ENCODE assay signal across 8 cellular contexts in genomic region chr13:24512208-24513068, GRCh38. TPM values are rescaled to one million over a fixed set of nuclear protein-coding genes. Genes with fewer than 3 reads are reported as not detected.
A peak's percentile ranks its signal among the peaks of the same experiment; 100 is the strongest.
DNase-seq lines count a peak whose midpoint lies in the region; ATAC-seq and TF ChIP-seq lines count a peak whose summit lies in the region.

PARP4 (minus strand) TSS chr13:24512778; CDS start chr13:24503776, 9,002 bp downstream.

- POLR2A ChIA-PET in OCI-LY7 (lab: Charles Lee) = interaction anchor here (1.3 to 1.5 kb wide), 2 partner anchors 8 to 12 kb away, joined by 4 read pairs; no protein-coding TSS in a partner anchor

- H3K4me3 ChIP-seq in OCI-LY7 (ENCODE audit: low read depth, low read length, poor library complexity, severe bottlenecking) (peak within 1 kb of the TSS; percentile 86), epithelial cell of esophagus (ENCODE audit: low read length) (peak within 1 kb of the TSS; percentile 78), mucosa of descending colon (peak within 1 kb of the TSS; percentile 54)

- H3K27ac ChIP-seq in OCI-LY7 (ENCODE audit: low read depth, low read length, poor library complexity, severe bottlenecking) = peak within 1 kb of the TSS; percentile 60

- intact Hi-C loops in OCI-LY7 (cut with micrococcal nuclease; ENCODE audit: unreplicated experiment) = loop anchor here (5.0 kb wide), 3 partner anchors 55 to 410 kb away; a partner anchor contains a TSS
- intact Hi-C loops in mucosa of descending colon (cut with DNase I, micrococcal nuclease) = no loop called here

- TF ChIP-seq CTCF in OCI-LY7 (conservative IDR thresholded peaks at IDR 0.05; ENCODE audit: low read length) (peak; percentile 36; the same call in 1 of the 2 replicates), epithelial cell of esophagus (IDR thresholded peaks at IDR 0.05; ENCODE audit: insufficient read depth, low read depth, low read length, missing control alignments) (no peak), mucosa of descending colon (IDR thresholded peaks at IDR 0.05) (no peak)

- H3K9me3 ChIP-seq in OCI-LY7 (ENCODE audit: low read length) (no peaks in the 10 kb centered on the region), mucosa of descending colon (no peaks in the 10 kb centered on the region)

- DNase-seq in COR-L47 (lab: John Stamatoyannopoulos, UW) = peak; percentile 79
- DNase-seq in HK-2 (ENCODE audit: unreplicated experiment) = peak; percentile 69
- DNase-seq in OCI-LY7 (ENCODE audit: low spot score) = peak; percentile 86
- peak; percentile 51 for DNase-seq in activated T-cell treated with anti-CD3 and anti-CD28 coated beads for 1 hour (ENCODE audit: low read depth)
- DNase-seq in epithelial cell of esophagus (ENCODE audit: low read depth) = peak; percentile 92
- peak; percentile 91 to 92 (median 91) for DNase-seq in mucosa of descending colon
- peak; percentile 79 for DNase-seq in stimulated activated CD8-positive, alpha-beta memory T cell treated with anti-CD3 and anti-CD28 coated beads, Interleukin-4, amount 100 ng/mL, for 48 hours

- peaks cover 19% of the 10 kb centered on the region for H3K36me3 ChIP-seq in OCI-LY7 (ENCODE audit: insufficient read depth, low read length)
- no peaks in the 10 kb centered on the region for H3K36me3 ChIP-seq in mucosa of descending colon (ENCODE audit: low read depth)

- peaks cover 11% of the 10 kb centered on the region for H3K4me1 ChIP-seq in OCI-LY7 (ENCODE audit: insufficient read depth, low read length, poor library complexity, severe bottlenecking)
- H3K4me1 ChIP-seq in mucosa of descending colon (ENCODE audit: low read depth) = peaks cover 4% of the 10 kb centered on the region

- BruUV-seq in OCI-LY7 (replicated peaks; lab: Mats Ljungman, UMichigan) = no TSS peak

- H3K79me2 ChIP-seq in OCI-LY7 (ENCODE audit: insufficient read depth, low read depth, low read length) = peaks cover 48% of the 10 kb centered on the region

- H3K9me2 ChIP-seq in OCI-LY7 (ENCODE audit: insufficient read depth, low read length) = no peaks in the 10 kb centered on the region

- ATAC-seq in GM19455 (IDR thresholded peaks at IDR 0.05; ENCODE audit: unreplicated experiment) = peak; percentile 87
- peak; percentile 92 for ATAC-seq in mucosa of descending colon

- H4K20me1 ChIP-seq in OCI-LY7 (ENCODE audit: insufficient read depth, low read length) = no peaks in the 10 kb centered on the region

- peak within 1 kb of the TSS; percentile 81 for H3K4me2 ChIP-seq in OCI-LY7 (ENCODE audit: low read length)

- CTCF ChIA-PET in OCI-LY7 (lab: Charles Lee; ENCODE audit: unreplicated experiment) = no interaction called here

- peak within 1 kb of the TSS; percentile 94 for H2AFZ ChIP-seq in OCI-LY7 (ENCODE audit: low read length)

RNA-seq across cellular contexts. Expression of gene PARP4, which starts in this region (rescaled TPM):
- total RNA-seq in OCI-LY7 (2014; rRNA removed; shearing (Covaris generic)) = 34.2 and 34.4 TPM in 2 replicates
- total RNA-seq in OCI-LY7 (2022) (48.5 and 50.8 TPM in 2 replicates), mucosa of descending colon (100 to 1,000 TPM in 2 of 3 donors, 10 to 100 TPM in 1; 88.4 to 156 (median 117) TPM)

Comparison
In these comparisons a context has a peak if more than half of its experiments do, and no peak if none do; other contexts are left out.
1. Peak in every context shown above with its lines: DNase-seq, ATAC-seq, H3K4me3 ChIP-seq and H3K27ac ChIP-seq.